In the genomic region with DNA sequence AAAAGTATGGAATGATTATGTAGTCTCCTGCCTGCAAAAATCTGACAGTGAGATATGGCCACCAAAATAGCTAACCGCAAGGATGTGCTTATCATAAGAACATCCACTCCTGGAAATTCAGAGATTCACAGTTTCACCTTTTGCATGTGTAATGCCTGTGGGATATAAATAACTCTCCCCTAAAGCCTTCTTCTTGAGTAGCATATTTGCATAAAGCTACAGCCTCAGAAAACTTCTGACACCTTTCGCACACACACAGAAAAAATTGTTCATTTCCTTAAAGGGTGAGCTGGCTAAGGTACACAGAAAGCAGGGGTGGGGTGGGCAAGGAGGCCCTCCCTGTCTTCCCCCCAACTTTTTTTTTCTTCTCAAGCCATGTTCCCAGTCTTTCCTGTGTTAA, we compare ENCODE assay signal across 9 cellular contexts. TPM values are rescaled to one million over a fixed set of nuclear protein-coding genes. Genes with fewer than 3 reads are reported as not detected.
A peak's percentile ranks its signal among the peaks of the same experiment; 100 is the strongest.
DNase-seq lines count a peak whose midpoint lies in the region; ATAC-seq, FAIRE-seq and TF ChIP-seq lines count a peak whose summit lies in the region.
"Had no signal": no experiment of that assay in that cellular context is flagged by ENCODE, and none has a peak within 500 bp of the region (broad histone marks: within the 10 kb centered on the region; RNA-seq: fewer than 3 reads in every experiment).

No MANE protein-coding gene starts in this region.

- H3K9me3 Mint-ChIP-seq in immature natural killer cell: no peaks in the 10 kb centered on the region

- peak; percentile 48 for ATAC-seq in GM18520 (IDR thresholded peaks at IDR 0.05; ENCODE audit: unreplicated experiment)
- peak; percentile 60 for ATAC-seq in GM21360 (IDR thresholded peaks at IDR 0.05; ENCODE audit: unreplicated experiment)
- ATAC-seq in HG03139 (IDR thresholded peaks at IDR 0.05; ENCODE audit: unreplicated experiment): peak; percentile 59
- no peak for ATAC-seq in K562

- H3K27ac ChIP-seq in K562 (ENCODE audit: extremely low read depth, low read depth, low read length) (no peak overlapping the region), RWPE1 (no peak overlapping the region)

- H3K9ac ChIP-seq in K562 (ENCODE audit: insufficient read depth in 1 of 2, low read depth in 2 of 2, low read length in 2 of 2): no peak overlapping the region

- H2AFZ ChIP-seq in K562 (ENCODE audit: low read depth, low read length): no peak overlapping the region

- DNase-seq in K562 (ENCODE audit: extremely low read depth in 1 of 4, low spot score in 3 of 4): peak in 1 of 4 experiments; percentile 55
- no peak for DNase-seq in NCI-H1092 treated with DMSO at 0.1 percent for 48 hours (lab: John Stamatoyannopoulos, UW)
- DNase-seq in 8988T: no peak
- no peak for DNase-seq in immature natural killer cell
- no peak for DNase-seq in RWPE1 (ENCODE audit: low spot score)
- DNase-seq: cortex of kidney had no signal

- no peak for TF ChIP-seq POLR2A in K562 (conservative IDR thresholded peaks at IDR 0.05)

- no peak overlapping the region for H3K4me2 ChIP-seq in K562 (ENCODE audit: insufficient read depth, low read length)

- no peaks in the 10 kb centered on the region for H3K9me1 ChIP-seq in K562 (ENCODE audit: control insufficient read depth, insufficient read depth, low read length)

- H3K27ac Mint-ChIP-seq in immature natural killer cell: no peak overlapping the region

- peak overlapping the region in 1 of 5 donors; percentile 54 for H3K4me3 Mint-ChIP-seq in immature natural killer cell

- BruUV-seq in K562 (replicated peaks; lab: Mats Ljungman, UMichigan): no TSS peak

- H3K9me3 ChIP-seq in K562 (replicated peaks; ENCODE audit: control insufficient read depth, insufficient read depth, low read depth, low read length): no peaks in the 10 kb centered on the region

- no peaks in the 10 kb centered on the region for H3K27me3 ChIP-seq in K562 (ENCODE audit: control insufficient read depth in 2 of 2, insufficient read depth in 2 of 2, low read length in 2 of 2)

- FAIRE-seq in K562 (lab: Jason Lieb, UNC): no peak

- H3K4me1 ChIP-seq in K562 (replicated peaks in 1 of 2; ENCODE audit: control insufficient read depth in 2 of 2, insufficient read depth in 2 of 2, low read length in 2 of 2): peaks cover 0 to 13% of the 10 kb centered on the region in 2 experiments; a peak in 3 of 5 replicates

- H3K36me3 ChIP-seq in K562 (ENCODE audit: control insufficient read depth, insufficient read depth, low read length): no peaks in the 10 kb centered on the region

- no peaks in the 10 kb centered on the region for H4K20me1 ChIP-seq in K562 (replicated peaks; ENCODE audit: control insufficient read depth, insufficient read depth, low read length)

- 0 out of 4 replicates have a peak, but pooled peaks of 1 of the 2 experiments have one; percentile 20 for TF ChIP-seq RAD21 in K562 (CRISPR knock-in tag; conservative IDR thresholded peaks at IDR 0.05 in 1 of 2, IDR thresholded peaks at IDR 0.05 in 1 of 2)

- no peaks in the 10 kb centered on the region for H3K79me2 ChIP-seq in K562 (ENCODE audit: control insufficient read depth, insufficient read depth, low read length)

- CTCF ChIA-PET in K562 (lab: Yijun Ruan, JAX; ENCODE audit: low intra/inter-chr PET ratio): interaction anchor here (2.3 kb wide), 1 partner anchor 313 kb away, joined by 12 read pairs; no protein-coding TSS in a partner anchor
- CTCF ChIA-PET in RWPE1 (lab: Yijun Ruan, JAX): interaction anchor here (0.6 to 1.5 kb wide), 5 partner anchors 12 to 543 kb away, joined by 3 to 6 read pairs (median 4); no protein-coding TSS in a partner anchor

- H3K4me1 Mint-ChIP-seq in immature natural killer cell: peaks cover 14 to 20% of the 10 kb centered on the region in 2 donors

- peak; percentile 46 for TF ChIP-seq EP300 in K562 (IDR thresholded peaks at IDR 0.05; ENCODE audit: low read length)

- in situ Hi-C loops in K562 (cut with MboI): loop anchor here (25.0 kb wide), 1 partner anchor 546 kb away; no protein-coding TSS in a partner anchor

- POLR2A ChIA-PET in K562 (lab: Yijun Ruan, JAX) (no interaction called here), RWPE1 (lab: Yijun Ruan, JAX; ENCODE audit: low non-redundant PET) (no interaction called here)

- peaks cover 0 to 4% (median 2%) of the 10 kb centered on the region in 3 donors for H3K27me3 Mint-ChIP-seq in immature natural killer cell (ENCODE audit: low read depth in 3 of 3)

- intact Hi-C loops in K562 (cut with micrococcal nuclease): loop anchor here (5.0 kb wide), 1 partner anchor 361 kb away; the partner anchor contains the start of genes NUP37 and PARPBP

- 38% methylated on average over 2 of the region's 2 CpGs for WGBS in K562 (ENCODE audit: insufficient coverage, low coverage, missing lambda C conversion rate)

- H3K36me3 Mint-ChIP-seq in immature natural killer cell: no peaks in the 10 kb centered on the region

- H3K4me3 ChIP-seq in K562: no peak overlapping the region

- no peak for TF ChIP-seq CTCF in K562 (IDR thresholded peaks at IDR 0.05 in 2 of 3, conservative IDR thresholded peaks at IDR 0.05 in 1 of 3; ENCODE audit: insufficient read depth in 2 of 3, low read depth in 1 of 3, low read length in 3 of 3)
- no peak for TF ChIP-seq CTCF in RWPE1 (conservative IDR thresholded peaks at IDR 0.05; ENCODE audit: low read depth)

TF ChIP-seq in K562, 482 proteins besides CTCF, POLR2A, EP300 and RAD21 (continues in another document):
- TF ChIP-seq CTBP1 (IDR thresholded peaks at IDR 0.05; ENCODE audit: borderline replicate concordance) (peak; percentile 70; the same call in 1 of the 2 replicates), TEAD4 (IDR thresholded peaks at IDR 0.05; ENCODE audit: low read length) (peak; percentile 74), TEAD4 (CRISPR knock-in tag; IDR thresholded peaks at IDR 0.05; ENCODE audit: borderline replicate concordance) (no peak), JUND (IDR thresholded peaks at IDR 0.05; ENCODE audit: borderline replicate concordance, low read depth, low read length) (0 out of 2 replicates have a peak, but pooled peaks have one; percentile 4), JUND (tag; IDR thresholded peaks at IDR 0.05; ENCODE audit: borderline replicate concordance, low read depth, low read length) (no peak), GTF2F1 (IDR thresholded peaks at IDR 0.05; ENCODE audit: low read depth, low read length) (no peak), HNRNPLL (IDR thresholded peaks at IDR 0.05; ENCODE audit: low read depth, low read length, poor library complexity, severe bottlenecking) (no peak), TAF1 (IDR thresholded peaks at IDR 0.05; ENCODE audit: control insufficient read depth, extremely low read depth, insufficient read depth, low read length, severe bottlenecking) (no peak), ZEB2 (IDR thresholded peaks at IDR 0.05) (0 out of 2 replicates have a peak, but pooled peaks have one; percentile 37), PBX2 (CRISPR knock-in tag; IDR thresholded peaks at IDR 0.05; ENCODE audit: low read depth) (no peak), PBX2 (tag; conservative IDR thresholded peaks at IDR 0.05; ENCODE audit: low read depth) (0 out of 2 replicates have a peak, but pooled peaks have one; percentile 7), KDM1A (IDR thresholded peaks at IDR 0.05) (peak; percentile 80 to 83), ZNF324 (CRISPR knock-in tag; IDR thresholded peaks at IDR 0.05) (no peak), ZNF12 (CRISPR knock-in tag; IDR thresholded peaks at IDR 0.05) (no peak), MEIS2 (IDR thresholded peaks at IDR 0.05; ENCODE audit: partially characterized antibody) (peak; percentile 78), MEF2A (IDR thresholded peaks at IDR 0.05; ENCODE audit: control insufficient read depth, low read depth, low read length) (peak; percentile 82; the same call in 1 of the 2 replicates), KAT8 (IDR thresholded peaks at IDR 0.05; ENCODE audit: low read depth) (no peak), SLC30A9 (CRISPR knock-in tag; IDR thresholded peaks at IDR 0.05) (no peak)

RNA-seq across cellular contexts. Expression of gene IGF1, which starts 3.1 kb away (rescaled TPM):
- 13.0 and 14.3 TPM in 2 replicates for total RNA-seq in K562 (2011; cell fraction: chromatin; rRNA removed; ENCODE audit: low replicate concordance)
- 2.6 and 6.8 TPM in 2 replicates for total RNA-seq in K562 (2011; cell fraction: nucleolus; rRNA removed)
- total RNA-seq in K562 (2011; cell fraction: nucleoplasm; rRNA removed): 9.0 and 10.3 TPM in 2 replicates
- 2.8 and 4.5 TPM in 2 replicates for total RNA-seq in K562 (2014; rRNA removed)
- total RNA-seq in K562 (2014; rRNA removed; fragmentation: Illumina TruSeq; extraction: Trizol): 4.0 and 6.5 TPM in 2 replicates
- 11.5 and 11.6 TPM in 2 replicates for total RNA-seq in K562 (2015; rRNA removed; fragmentation: Illumina TruSeq; extraction: Trizol)
- 5.5 and 5.9 TPM in 2 replicates for total RNA-seq in K562 (2021)
- polyA plus RNA-seq in K562 (2011; rRNA removed): 3.7 and 4.4 TPM in 2 replicates
- 4.6 and 7.0 TPM in 2 replicates for polyA plus RNA-seq in K562 (2011; cell fraction: cytosol; rRNA removed)
- polyA plus RNA-seq in K562 (2011; cell fraction: nucleus; rRNA removed): 0.87 and 3.0 TPM in 2 replicates
- 7.3 and 18.9 TPM in 2 replicates for polyA plus RNA-seq in K562 (2012)
- polyA plus RNA-seq in K562 (2014; fragmentation: Illumina TruSeq; extraction: Trizol): 4.2 and 5.5 TPM in 2 replicates
- polyA plus RNA-seq in K562 (2014; fragmentation: Nextera tagmentation; extraction: Ambion mirVana): 10 to 100 TPM in 1 of 2 experiments, 1 to 10 TPM in 1; 8.3 to 13.9 TPM
- 4.1 and 7.1 TPM in 2 replicates for polyA plus RNA-seq in K562 (2014; rRNA removed)
- polyA minus RNA-seq in K562 (2011; rRNA and poly(A)+ RNA removed): 4.9 and 5.4 TPM in 2 replicates
- polyA minus RNA-seq in K562 (2011; cell fraction: cytosol; rRNA and poly(A)+ RNA removed): 0.73 and 1.2 TPM in 2 replicates
- 2.2 and 2.4 TPM in 2 replicates for polyA minus RNA-seq in K562 (2011; cell fraction: nucleus; rRNA and poly(A)+ RNA removed)
- not detected for polyA plus RNA-seq in immature natural killer cell
